Comparison of ENCODE assay signal across 17 cellular contexts in the genomic region with DNA sequence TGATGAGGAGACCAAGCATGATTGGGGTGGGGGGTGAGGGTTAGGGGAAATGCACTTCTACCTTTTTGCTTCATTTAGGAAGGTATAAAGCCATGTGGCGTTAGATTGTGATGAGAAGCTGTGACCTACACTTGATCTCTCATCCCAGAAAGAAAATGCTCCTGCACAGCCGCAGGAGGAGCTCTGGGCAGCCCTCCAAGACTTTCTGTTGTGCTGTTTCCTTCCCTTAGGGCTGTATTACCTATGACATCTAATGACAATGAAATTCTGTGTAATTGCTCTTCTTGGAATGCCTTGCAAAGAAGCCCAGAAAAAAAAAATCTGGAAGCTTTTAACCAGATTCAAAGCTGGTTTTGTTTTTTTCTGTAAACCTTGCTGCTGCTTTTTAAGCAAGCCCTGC. TPM values are rescaled to one million over a fixed set of nuclear protein-coding genes. Genes with fewer than 3 reads are reported as not detected.
DNase-seq lines count a peak whose midpoint lies in the region; ATAC-seq and TF ChIP-seq lines count a peak whose summit lies in the region.
"Had no signal": no experiment of that assay in that cellular context is flagged by ENCODE, and none has a peak within 500 bp of the region (broad histone marks: within the 10 kb centered on the region; RNA-seq: fewer than 3 reads in every experiment).

No MANE protein-coding gene starts in this region.

- H3K4me3 Mint-ChIP-seq in natural killer cell, result no peak overlapping the region
- H3K4me3 Mint-ChIP-seq: CD8-positive, alpha-beta memory T cell had no signal

- no peaks in the 10 kb centered on the region for H3K27me3 Mint-ChIP-seq in natural killer cell (ENCODE audit: low read depth in 2 of 2)

- H3K27ac Mint-ChIP-seq in natural killer cell, result no peak overlapping the region

- no peaks in the 10 kb centered on the region for H3K27me3 ChIP-seq in adipocyte (replicated peaks; ENCODE audit: control insufficient read depth, insufficient read depth, low read length)

- DNase-seq in EH (ENCODE audit: low read depth) (peak; percentile 38), M059J (ENCODE audit: low read depth) (peak; percentile 85), adipocyte (ENCODE audit: low read depth) (peak; percentile 17), left colon (peak in 1 of 2 donors; percentile 32), Kasumi-1 (lab: John Stamatoyannopoulos, UW) (no peak), T-helper 1 cell (no peak), natural killer cell (no peak)
- DNase-seq: ACHN; CD8-positive, alpha-beta memory T cell; DMS 273 treated with DMSO at 0.1 percent for 48 hours; NCI-H1092 treated with DMSO at 0.1 percent for 48 hours; NCI-H187; NCI-H2171 treated with DMSO at 0.1 percent for 48 hours; NCI-H82; RPMI8226 had no signal

- H3K4me1 Mint-ChIP-seq in natural killer cell, result no peaks in the 10 kb centered on the region

- no peaks in the 10 kb centered on the region for H3K36me3 Mint-ChIP-seq in natural killer cell

- H3K4me3 ChIP-seq in adipocyte (ENCODE audit: low read length), result no peak overlapping the region
- H3K4me3 ChIP-seq: BLaER1 had no signal

- no peaks in the 10 kb centered on the region for H3K9me3 ChIP-seq in adipocyte (ENCODE audit: control insufficient read depth, low read length)
- H3K9me3 ChIP-seq: BLaER1 had no signal

- intact Hi-C loops in left colon (cut with DNase I, micrococcal nuclease), result no loop called here
- intact Hi-C loops in natural killer cell (cut with micrococcal nuclease), result no loop called here

- TF ChIP-seq CTCF in natural killer cell (IDR thresholded peaks at IDR 0.05), result no peak

- peak; percentile 72 for ATAC-seq in left colon
- no peak for ATAC-seq in HG03196 (IDR thresholded peaks at IDR 0.05; ENCODE audit: unreplicated experiment)
- ATAC-seq in natural killer cell, result no peak

- H3K9me3 Mint-ChIP-seq in natural killer cell, result no peaks in the 10 kb centered on the region

- peaks cover 5% of the 10 kb centered on the region for H3K36me3 ChIP-seq in adipocyte (ENCODE audit: control insufficient read depth, insufficient read depth, low read length, severe bottlenecking)

- peaks cover 3% of the 10 kb centered on the region for H3K4me1 ChIP-seq in adipocyte (ENCODE audit: control insufficient read depth, insufficient read depth, low read length)
- H3K4me1 ChIP-seq: BLaER1 had no signal

- H3K9ac ChIP-seq in adipocyte (ENCODE audit: low read length), result no peak overlapping the region
- H3K9ac ChIP-seq: BLaER1 had no signal

RNA-seq across cellular contexts. Expression of gene PRPS2, which starts 13.4 kb away (rescaled TPM):
- total RNA-seq in M059J (2014; rRNA removed; shearing (Covaris generic)), result 84.9 and 133 TPM in 2 replicates
- total RNA-seq in left colon (10 to 100 TPM; 45.1 to 57.0 TPM), natural killer cell (10 to 100 TPM; 18.9 to 20.4 (median 20.1) TPM)

Comparison
In these comparisons a context has a peak if more than half of its experiments do, and no peak if none do; other contexts are left out.
1. DNase-seq: peak in EH (single experiment), M059J (single experiment) and adipocyte (single experiment); none in Kasumi-1 (0 of 2), T-helper 1 cell (0 of 5) and natural killer cell (single experiment).